Comparison of ENCODE assay signal across 27 cellular contexts in genomic region chr11:100759106-100759505, GRCh38.
"Had no signal": no experiment of that assay in that cellular context is flagged by ENCODE, and none has a peak within 500 bp of the region (broad histone marks: within the 10 kb centered on the region; RNA-seq: fewer than 3 reads in every experiment).

No MANE protein-coding gene starts in this region.

- H3K36me3 ChIP-seq: adrenal gland, heart left ventricle, left lung, lower lobe of right lung, neutrophil, ovary, prostate gland, sigmoid colon, upper lobe of left lung, vagina had no signal

- DNase-seq: activated CD4-positive, alpha-beta T cell treated with anti-CD3 and anti-CD28 coated beads for 4 hours; activated CD4-positive, alpha-beta T cell treated with anti-CD3 and anti-CD28 coated beads, Interleukin-2, amount 50 U/mL, for 4 hours; activated effector memory CD4-positive, alpha-beta T cell treated with anti-CD3 and anti-CD28 coated beads, Interleukin-2, amount 50 U/mL, for 16 hours; activated naive CD4-positive, alpha-beta T cell treated with anti-CD3 and anti-CD28 coated beads for 36 hours; activated naive CD8-positive, alpha-beta T cell treated with anti-CD3 and anti-CD28 coated beads for 36 hours; activated T-cell treated with anti-CD3 and anti-CD28 coated beads for 4 hours; adrenal gland; aorta; body of pancreas; cerebellar nuclear complex; cortex of kidney; effector memory CD8-positive, alpha-beta T cell; heart left ventricle; kidney glomerular epithelial cell; left lung; lower lobe of right lung; ovary; retina; sigmoid colon; small intestine; stimulated activated CD4-positive, alpha-beta T cell treated with anti-CD3 and anti-CD28 coated beads, Interleukin-4, amount 100 ng/mL, for 24 hours; substantia nigra; upper lobe of left lung had no signal

- H3K27me3 ChIP-seq: adrenal gland, body of pancreas, heart left ventricle, left lung, neutrophil, ovary, sigmoid colon, upper lobe of left lung, vagina had no signal

- H3K4me1 ChIP-seq: body of pancreas, left lung, prostate gland, sigmoid colon, upper lobe of left lung had no signal

- H3K4me3 ChIP-seq: adrenal gland, body of pancreas, heart left ventricle, left lung, lower lobe of right lung, ovary, prostate gland, sigmoid colon, upper lobe of left lung, vagina had no signal

- H3K9me3 ChIP-seq: adrenal gland, body of pancreas, heart left ventricle, left lung, lower lobe of right lung, neutrophil, ovary, prostate gland, sigmoid colon, upper lobe of left lung, vagina had no signal

- ATAC-seq: body of pancreas; effector memory CD8-positive, alpha-beta T cell; heart left ventricle; left lung; lower lobe of right lung; stimulated activated effector memory CD8-positive, alpha-beta T cell treated with anti-CD3 and anti-CD28 coated beads, Interleukin-12 subunit alpha, Interleukin-12 subunit beta, amount 100 ng/mL, for 72 hours had no signal

- H3K27ac ChIP-seq: adrenal gland, body of pancreas, heart left ventricle, left lung, lower lobe of right lung, neutrophil, ovary, prostate gland, sigmoid colon, upper lobe of left lung, vagina had no signal
